8 cellular contexts compared by ENCODE assay signal in the genomic region with DNA sequence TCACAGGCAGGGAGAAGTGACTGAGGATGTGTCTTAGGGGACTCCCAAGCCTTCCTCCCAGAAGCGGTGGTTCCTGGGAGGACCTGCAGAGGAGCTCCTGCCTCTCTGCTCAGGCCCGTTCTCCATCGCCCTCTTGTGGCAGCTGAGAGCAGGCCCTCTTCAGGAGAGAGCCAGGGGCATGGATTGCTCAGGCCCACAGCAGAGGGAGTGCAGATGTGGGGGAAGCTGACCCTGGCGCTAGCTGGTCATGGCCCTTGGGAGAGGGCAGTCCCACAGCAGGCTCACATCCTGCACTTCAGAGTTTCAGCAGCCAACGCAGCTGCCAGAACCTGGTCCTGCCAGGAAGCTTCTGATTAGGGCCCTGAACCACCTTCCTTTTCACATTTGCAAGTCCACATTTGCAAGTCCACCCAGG.
DNase-seq lines count a peak whose midpoint lies in the region; ATAC-seq, FAIRE-seq and TF ChIP-seq lines count a peak whose summit lies in the region.

No MANE protein-coding gene starts in this region.

- DNase-seq in BE2C (peak; percentile 84), GM19238 (ENCODE audit: insufficient read length, low spot score) (peak; percentile 51), Panc1 (ENCODE audit: low read depth, low spot score) (peak; percentile 54), activated T-cell treated with anti-CD3 and anti-CD28 coated beads for 48 hours (ENCODE audit: low read depth) (peak; percentile 73), fibroblast of mammary gland (ENCODE audit: low read depth) (peak; percentile 85), pancreas (peak; percentile 44 to 80 (median 66)), aorta (peak; percentile 86 to 88)

- no TSS peak for BruUV-seq in Panc1 (replicated peaks; lab: Mats Ljungman, UMichigan)

- POLR2A ChIA-PET in Panc1 (lab: Charles Lee): interaction anchor here (0.6 kb wide), 1 partner anchor 14 kb away, joined by 6 read pairs; no protein-coding TSS in a partner anchor

- H3K4me1 ChIP-seq in BE2C (no peaks in the 10 kb centered on the region), Panc1 (ENCODE audit: control insufficient read depth, insufficient read depth, low read length) (no peaks in the 10 kb centered on the region), pancreas (peaks cover 0 to 2% (median 0%) of the 10 kb centered on the region in 3 donors), aorta (ENCODE audit: control insufficient read depth in 1 of 2, insufficient read depth in 2 of 2, low read length in 2 of 2) (no peaks in the 10 kb centered on the region)

- no peaks in the 10 kb centered on the region for H3K36me3 ChIP-seq in BE2C
- H3K36me3 ChIP-seq in Panc1 (ENCODE audit: control insufficient read depth, insufficient read depth, low read length): no peaks in the 10 kb centered on the region
- no peaks in the 10 kb centered on the region for H3K36me3 ChIP-seq in pancreas
- H3K36me3 ChIP-seq in aorta (ENCODE audit: control insufficient read depth in 1 of 2, insufficient read depth in 2 of 2, low read length in 1 of 2): no peaks in the 10 kb centered on the region

- no peaks in the 10 kb centered on the region for H3K27me3 ChIP-seq in BE2C
- no peaks in the 10 kb centered on the region for H3K27me3 ChIP-seq in Panc1 (ENCODE audit: control insufficient read depth, insufficient read depth, low read length)
- H3K27me3 ChIP-seq in pancreas: no peaks in the 10 kb centered on the region
- no peaks in the 10 kb centered on the region for H3K27me3 ChIP-seq in aorta (ENCODE audit: control insufficient read depth in 1 of 2, insufficient read depth in 2 of 2, low read length in 1 of 2)

- peak; percentile 89 for TF ChIP-seq CTCF in BE2C (IDR thresholded peaks at IDR 0.05; ENCODE audit: low read depth, low read length)
- TF ChIP-seq CTCF in Panc1 (IDR thresholded peaks at IDR 0.05): peak; percentile 95
- TF ChIP-seq CTCF in fibroblast of mammary gland (conservative IDR thresholded peaks at IDR 0.05; ENCODE audit: control insufficient read depth, insufficient read depth, low read depth, low read length): peak; percentile 85
- peak; percentile 27 to 69 (median 60) for TF ChIP-seq CTCF in pancreas (IDR thresholded peaks at IDR 0.05)

- H3K4me3 ChIP-seq in BE2C (ENCODE audit: low read depth, low read length) (no peak overlapping the region), Panc1 (ENCODE audit: low read depth in 2 of 2, low read length in 2 of 2) (no peak overlapping the region), fibroblast of mammary gland (ENCODE audit: control insufficient read depth, low read depth, low read length) (no peak overlapping the region), pancreas (no peak overlapping the region), aorta (ENCODE audit: low read length in 2 of 2) (no peak overlapping the region)

- no peak for FAIRE-seq in pancreas (lab: Jason Lieb, UNC)

- intact Hi-C loops in Panc1 (cut with micrococcal nuclease; ENCODE audit: unreplicated experiment) (no loop called here), pancreas (cut with DNase I) (no loop called here), aorta (cut with DNase I) (no loop called here)

- ATAC-seq in HG03521 (IDR thresholded peaks at IDR 0.05; ENCODE audit: unreplicated experiment): peak; percentile 47
- ATAC-seq in Panc1: peak; percentile 88
- ATAC-seq in pancreas: peak in 3 of 4 donors; percentile 73 to 83 (median 79)
- peak; percentile 56 for ATAC-seq in aorta (ENCODE audit: low FRiP score)

- in situ Hi-C loops in Panc1 (cut with HindIII; ENCODE audit: low pct_unique_long_range_greater_than_20kb, low sequenced_read_pairs): no loop called here

- H3K9me3 ChIP-seq in BE2C: no peaks in the 10 kb centered on the region
- no peaks in the 10 kb centered on the region for H3K9me3 ChIP-seq in Panc1 (ENCODE audit: control insufficient read depth, insufficient read depth, low read depth, low read length)
- H3K9me3 ChIP-seq in pancreas: no peaks in the 10 kb centered on the region
- no peaks in the 10 kb centered on the region for H3K9me3 ChIP-seq in aorta (ENCODE audit: control insufficient read depth, low read length)

- H3K27ac ChIP-seq in Panc1 (ENCODE audit: low read length) (no peak overlapping the region), pancreas (no peak overlapping the region), aorta (ENCODE audit: low read depth in 1 of 2, low read length in 2 of 2) (no peak overlapping the region)

- WGBS in pancreas, 2 donors: 51 to 57% methylated on average over 5 of the region's 5 CpGs
- WGBS in aorta, 2 donors: 56 to 58% methylated on average over 5 of the region's 5 CpGs

- CTCF ChIA-PET in Panc1 (lab: Charles Lee): interaction anchor here (0.6 to 1.6 kb wide), 6 partner anchors 14 to 1715 kb away, joined by 3 to 9 read pairs (median 6); no protein-coding TSS in a partner anchor
